In genomic region chr22:17171016-17171312, GRCh38 we compare ENCODE assay signal across 8 cellular contexts. TPM values are rescaled to one million over a fixed set of nuclear protein-coding genes. Genes with fewer than 3 reads are reported as not detected.
DNase-seq lines count a peak whose midpoint lies in the region; ATAC-seq and TF ChIP-seq lines count a peak whose summit lies in the region.

No MANE protein-coding gene starts in this region.

- intact Hi-C loops in A673 (cut with micrococcal nuclease; ENCODE audit: unreplicated experiment) (loop anchor here (1.0 kb wide), 1 partner anchor 330 kb away; no protein-coding TSS in a partner anchor), breast epithelium (cut with DNase I; ENCODE audit: low total_unique reads) (no loop called here)

- CTCF ChIA-PET in A673 (lab: Charles Lee): interaction anchor here (0.5 to 2.9 kb wide), 7 partner anchors 11 to 418 kb away, joined by 3 to 46 read pairs (median 4); no protein-coding TSS in a partner anchor

- no peak for TF ChIP-seq POLR2A in breast epithelium (IDR thresholded peaks at IDR 0.05)

- no peaks in the 10 kb centered on the region for H3K4me1 ChIP-seq in A673 (ENCODE audit: insufficient read depth, low read length, poor library complexity, severe bottlenecking)
- peaks cover 11% of the 10 kb centered on the region for H3K4me1 ChIP-seq in HUES48 (ENCODE audit: control insufficient read depth, insufficient read depth, low read length)
- peaks cover 0 to 3% of the 10 kb centered on the region in 2 donors for H3K4me1 ChIP-seq in breast epithelium
- no peaks in the 10 kb centered on the region for H3K4me1 ChIP-seq in mesodermal cell (ENCODE audit: control insufficient read depth, insufficient read depth, low read length, poor library complexity, severe bottlenecking)

- WGBS in mesodermal cell (ENCODE audit: insufficient coverage in 2 of 2), 2 experiments: 0 to 29% methylated on average over 2 to 4 of the region's 6 CpGs

- TF ChIP-seq CTCF in A673 (conservative IDR thresholded peaks at IDR 0.05; ENCODE audit: low read depth, low read length) (no peak), breast epithelium (IDR thresholded peaks at IDR 0.05) (no peak)

- POLR2A ChIA-PET in A673 (lab: Charles Lee; ENCODE audit: low non-redundant PET): no interaction called here

- H3K36me3 ChIP-seq in A673 (ENCODE audit: insufficient read depth, low read length, poor library complexity, severe bottlenecking) (no peaks in the 10 kb centered on the region), HUES48 (ENCODE audit: control insufficient read depth, insufficient read depth, low read length) (no peaks in the 10 kb centered on the region), breast epithelium (no peaks in the 10 kb centered on the region), mesodermal cell (ENCODE audit: control insufficient read depth, insufficient read depth, low read length) (no peaks in the 10 kb centered on the region)

- no peak for ATAC-seq in HG02840 (IDR thresholded peaks at IDR 0.05; ENCODE audit: low FRiP score, unreplicated experiment)
- ATAC-seq in GM19463 (IDR thresholded peaks at IDR 0.05; ENCODE audit: unreplicated experiment): no peak

- H3K27ac ChIP-seq in A673 (ENCODE audit: low read depth, low read length, poor library complexity, severe bottlenecking): peak overlapping the region; percentile 65
- peak overlapping the region; percentile 90 for H3K27ac ChIP-seq in HUES48 (ENCODE audit: low read depth, low read length)
- peak overlapping the region; percentile 91 to 95 for H3K27ac ChIP-seq in breast epithelium
- peak overlapping the region; percentile 90 for H3K27ac ChIP-seq in mesodermal cell (ENCODE audit: low read depth, low read length, severe bottlenecking)

- no TSS peak for BruUV-seq in A673 (replicated peaks; lab: Mats Ljungman, UMichigan)

- H3K9ac ChIP-seq in HUES48 (ENCODE audit: low read depth, low read length): 0 out of 2 replicates have a peak overlapping the region, but pooled peaks have one; percentile 54

- H3K4me3 ChIP-seq in A673 (ENCODE audit: low read depth, low read length, poor library complexity, severe bottlenecking) (peak overlapping the region; percentile 69), HUES48 (ENCODE audit: low read depth, low read length) (peak overlapping the region; percentile 73; the same call in 1 of the 2 replicates), breast epithelium (peak overlapping the region; percentile 63 to 86 (median 75)), mesodermal cell (ENCODE audit: extremely low read depth, insufficient read depth, low read length, poor library complexity, severe bottlenecking) (peak overlapping the region; percentile 57)

- H3K27me3 ChIP-seq in A673 (replicated peaks; ENCODE audit: insufficient read depth, low read depth, low read length, poor library complexity): no peaks in the 10 kb centered on the region
- H3K27me3 ChIP-seq in HUES48 (ENCODE audit: control insufficient read depth, insufficient read depth, low read length): no peaks in the 10 kb centered on the region
- H3K27me3 ChIP-seq in breast epithelium: no peaks in the 10 kb centered on the region

- H3K9me3 ChIP-seq in A673 (ENCODE audit: low read depth, low read length, poor library complexity, severe bottlenecking) (no peaks in the 10 kb centered on the region), HUES48 (ENCODE audit: control insufficient read depth, insufficient read depth, low read length) (no peaks in the 10 kb centered on the region), breast epithelium (no peaks in the 10 kb centered on the region), mesodermal cell (ENCODE audit: control insufficient read depth, low read length) (no peaks in the 10 kb centered on the region)

- DNase-seq in A673 (ENCODE audit: low spot score): no peak
- DNase-seq in breast epithelium (ENCODE audit: low spot score in 2 of 2): no peak
- no peak for DNase-seq in HK-2 (ENCODE audit: unreplicated experiment)
- no peak for DNase-seq in AG20443 (ENCODE audit: low spot score)

RNA-seq across cellular contexts. Expression of gene HDHD5, which starts 11.9 kb away (rescaled TPM):
- total RNA-seq in A673 (2021) (59.4 and 61.6 TPM in 2 replicates), breast epithelium (10 to 100 TPM; 42.0 to 54.4 (median 53.8) TPM)
- 31.0 TPM for polyA plus RNA-seq in mesodermal cell (2013, experiment 1 of 2)
- 25.1 TPM for polyA plus RNA-seq in mesodermal cell (2013, experiment 2 of 2)

RNA-seq across cellular contexts. Expression of gene ADA2, which starts 48.3 kb away (rescaled TPM):
- total RNA-seq in A673 (2021) (4.1 and 4.9 TPM in 2 replicates), breast epithelium (10 to 100 TPM in 2 of 3 donors, 1 to 10 TPM in 1; 6.6 to 25.8 (median 18.1) TPM)
- 5.5 TPM for polyA plus RNA-seq in mesodermal cell (2013, experiment 1 of 2)
- 4.5 TPM for polyA plus RNA-seq in mesodermal cell (2013, experiment 2 of 2)

RNA-seq across cellular contexts. Expression of gene TMEM121B, which starts 49.8 kb away (rescaled TPM):
- total RNA-seq in A673 (2021) (2.5 and 3.0 TPM in 2 replicates), breast epithelium (under 1 TPM in 2 of 3 donors, not detected in 1; 0.44 to 0.48 TPM)
- 4.0 TPM for polyA plus RNA-seq in mesodermal cell (2013, experiment 1 of 2)
- 3.1 TPM for polyA plus RNA-seq in mesodermal cell (2013, experiment 2 of 2)
